ENCODE assay signal across 1 cellular context in the genomic region with DNA sequence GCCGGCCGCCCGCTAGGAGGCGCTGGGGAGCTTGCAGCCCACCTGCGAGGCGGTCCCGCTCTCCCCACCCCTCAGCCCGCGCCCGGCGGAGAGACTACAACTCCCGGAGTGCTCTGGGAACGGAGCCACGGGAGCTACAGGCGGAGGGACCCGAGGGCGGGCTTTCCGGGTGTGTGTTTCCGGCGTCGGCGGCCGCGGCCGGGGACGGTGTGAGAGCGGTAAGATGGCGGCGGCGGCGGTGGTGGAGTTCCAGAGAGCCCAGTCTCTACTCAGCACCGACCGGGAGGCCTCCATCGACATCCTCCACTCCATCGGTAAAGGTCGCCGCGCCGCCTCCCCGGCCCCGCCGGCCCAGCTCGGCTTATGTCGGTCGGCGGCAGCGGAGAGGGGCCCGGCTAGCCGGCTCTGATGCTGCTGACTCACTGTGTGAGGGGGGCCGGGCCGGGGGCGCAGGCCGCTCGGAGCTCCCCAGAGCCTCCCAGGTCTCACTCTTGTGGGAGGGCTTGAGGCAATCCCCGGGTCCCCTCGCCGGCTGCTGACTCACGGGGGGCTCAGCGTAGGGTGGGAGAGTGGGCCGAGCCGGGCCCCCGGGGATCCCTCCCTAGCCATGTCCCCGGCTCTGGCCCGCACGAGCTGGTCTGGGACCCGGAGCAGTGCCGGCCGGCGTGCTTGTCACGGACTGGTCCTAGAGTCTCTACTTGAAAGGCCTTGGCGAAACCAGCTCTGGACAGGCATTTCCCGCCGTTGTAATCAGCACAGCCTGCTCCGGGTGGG.
TF ChIP-seq lines count a peak whose summit lies in the region.

A gene (plus strand): TSS at position 210 of the 774 bp plus-strand sequence. CDS start 14 bp downstream, at position 224.

TF ChIP-seq in K562, 482 proteins besides CTCF, POLR2A, EP300 and RAD21 (continued from another document and continues in another):
- TF ChIP-seq CBX5 (IDR thresholded peaks at IDR 0.05; ENCODE audit: borderline replicate concordance, low read depth) (no peak), CCNT2 (IDR thresholded peaks at IDR 0.05; ENCODE audit: borderline replicate concordance, extremely low read depth, insufficient read length, low read depth, low read length) (peak; percentile 79), NR2C1 (IDR thresholded peaks at IDR 0.05) (peak; percentile 50), NR2C1 (tag; IDR thresholded peaks at IDR 0.05) (peak; percentile 78), NUFIP1 (IDR thresholded peaks at IDR 0.05; ENCODE audit: partially characterized antibody) (no peak), ZNF584 (CRISPR knock-in tag; IDR thresholded peaks at IDR 0.05; ENCODE audit: low read depth) (peak; percentile 29; the same call in 1 of the 2 replicates), GTF2F1 (IDR thresholded peaks at IDR 0.05; ENCODE audit: low read depth, low read length) (no peak), NCOA1 (IDR thresholded peaks at IDR 0.05; ENCODE audit: low read depth) (peak; percentile 91), MEF2A (IDR thresholded peaks at IDR 0.05; ENCODE audit: control insufficient read depth, low read depth, low read length) (no peak), ZFX (CRISPR knock-in tag; IDR thresholded peaks at IDR 0.05) (peak; percentile 81), ZNF707 (CRISPR knock-in tag; conservative IDR thresholded peaks at IDR 0.05) (no peak), SMARCA5 (IDR thresholded peaks at IDR 0.05) (no peak), GABPA (tag; conservative IDR thresholded peaks at IDR 0.05; ENCODE audit: low read depth) (peak; percentile 99), EZH2 (IDR thresholded peaks at IDR 0.05; ENCODE audit: borderline replicate concordance, low read depth, low read length) (no peak), ZNF699 (CRISPR knock-in tag; IDR thresholded peaks at IDR 0.05; ENCODE audit: insufficient replicate concordance) (no peak), ZNF174 (CRISPR knock-in tag; IDR thresholded peaks at IDR 0.05) (no peak), DIDO1 (tag; IDR thresholded peaks at IDR 0.05; ENCODE audit: low read depth) (no peak), NRF1 (conservative IDR thresholded peaks at IDR 0.05 in 1 of 2, IDR thresholded peaks at IDR 0.05 in 1 of 2) (no peak; a peak in 2 of 4 replicates), EGR1 (conservative IDR thresholded peaks at IDR 0.05) (peak; percentile 46), NFRKB (IDR thresholded peaks at IDR 0.05; ENCODE audit: low read depth) (peak; percentile 95), BDP1 (IDR thresholded peaks at IDR 0.05; ENCODE audit: insufficient read depth, insufficient read length) (no peak), HDGF (IDR thresholded peaks at IDR 0.05) (no peak), NCOA4 (IDR thresholded peaks at IDR 0.05; ENCODE audit: partially characterized antibody) (no peak), CBFA2T2 (conservative IDR thresholded peaks at IDR 0.05) (no peak), ZFP36 (IDR thresholded peaks at IDR 0.05; ENCODE audit: low read depth, low read length, partially characterized antibody) (no peak), SNIP1 (IDR thresholded peaks at IDR 0.05; ENCODE audit: low read depth) (no peak), LEF1 (IDR thresholded peaks at IDR 0.05) (no peak), JUND (IDR thresholded peaks at IDR 0.05; ENCODE audit: borderline replicate concordance, low read depth, low read length) (peak; percentile 66; the same call in 1 of the 2 replicates), JUND (tag; IDR thresholded peaks at IDR 0.05; ENCODE audit: borderline replicate concordance, low read depth, low read length) (no peak; the same call in 2 of the 3 replicates), SP2 (IDR thresholded peaks at IDR 0.05; ENCODE audit: extremely low read depth, low read depth, low read length, poor library complexity, severe bottlenecking) (peak; percentile 81), ERF (CRISPR knock-in tag; IDR thresholded peaks at IDR 0.05) (no peak), U2AF1 (optimal IDR thresholded peaks at IDR 0.05; ENCODE audit: low read depth, low read length) (peak; percentile 85), ZNF408 (CRISPR knock-in tag; IDR thresholded peaks at IDR 0.05; ENCODE audit: low read depth) (no peak), ZBED1 (IDR thresholded peaks at IDR 0.05) (no peak), ZNF444 (CRISPR knock-in tag; IDR thresholded peaks at IDR 0.05) (no peak), SNRNP70 (optimal IDR thresholded peaks at IDR 0.05; ENCODE audit: low read depth, low read length) (no peak), BRCA1 (IDR thresholded peaks at IDR 0.05) (no peak), BRCA1 (CRISPR knock-in tag; IDR thresholded peaks at IDR 0.05) (no peak), SOX6 (IDR thresholded peaks at IDR 0.05) (peak; percentile 51; the same call in 1 of the 2 replicates), CXXC5 (CRISPR knock-in tag; IDR thresholded peaks at IDR 0.05) (peak; percentile 83), LARP7 (IDR thresholded peaks at IDR 0.05) (no peak), PML (IDR thresholded peaks at IDR 0.05; ENCODE audit: low read length) (no peak; the same call in 1 of the 2 replicates), POLR3G (IDR thresholded peaks at IDR 0.05; ENCODE audit: extremely low read depth, insufficient read length, insufficient replicate concordance) (no peak), ZNF316 (IDR thresholded peaks at IDR 0.05) (peak; percentile 91), ZFPM2 (CRISPR knock-in tag; IDR thresholded peaks at IDR 0.05) (no peak), POLR2H (tag; IDR thresholded peaks at IDR 0.05; ENCODE audit: low read depth) (no peak; the same call in 1 of the 2 replicates)
- TF ChIP-seq, protein P1, sequence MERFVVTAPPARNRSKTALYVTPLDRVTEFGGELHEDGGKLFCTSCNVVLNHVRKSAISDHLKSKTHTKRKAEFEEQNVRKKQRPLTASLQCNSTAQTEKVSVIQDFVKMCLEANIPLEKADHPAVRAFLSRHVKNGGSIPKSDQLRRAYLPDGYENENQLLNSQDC (CRISPR knock-in tag; IDR thresholded peaks at IDR 0.05), result no peak
- TF ChIP-seq, protein P2, sequence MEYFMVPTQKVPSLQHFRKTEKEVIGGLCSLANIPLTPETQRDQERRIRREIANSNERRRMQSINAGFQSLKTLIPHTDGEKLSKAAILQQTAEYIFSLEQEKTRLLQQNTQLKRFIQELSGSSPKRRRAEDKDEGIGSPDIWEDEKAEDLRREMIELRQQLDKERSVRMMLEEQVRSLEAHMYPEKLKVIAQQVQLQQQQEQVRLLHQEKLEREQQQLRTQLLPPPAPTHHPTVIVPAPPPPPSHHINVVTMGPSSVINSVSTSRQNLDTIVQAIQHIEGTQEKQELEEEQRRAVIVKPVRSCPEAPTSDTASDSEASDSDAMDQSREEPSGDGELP (CRISPR knock-in tag; IDR thresholded peaks at IDR 0.05; ENCODE audit: borderline replicate concordance), result peak; percentile 93
- TF ChIP-seq, protein P3, sequence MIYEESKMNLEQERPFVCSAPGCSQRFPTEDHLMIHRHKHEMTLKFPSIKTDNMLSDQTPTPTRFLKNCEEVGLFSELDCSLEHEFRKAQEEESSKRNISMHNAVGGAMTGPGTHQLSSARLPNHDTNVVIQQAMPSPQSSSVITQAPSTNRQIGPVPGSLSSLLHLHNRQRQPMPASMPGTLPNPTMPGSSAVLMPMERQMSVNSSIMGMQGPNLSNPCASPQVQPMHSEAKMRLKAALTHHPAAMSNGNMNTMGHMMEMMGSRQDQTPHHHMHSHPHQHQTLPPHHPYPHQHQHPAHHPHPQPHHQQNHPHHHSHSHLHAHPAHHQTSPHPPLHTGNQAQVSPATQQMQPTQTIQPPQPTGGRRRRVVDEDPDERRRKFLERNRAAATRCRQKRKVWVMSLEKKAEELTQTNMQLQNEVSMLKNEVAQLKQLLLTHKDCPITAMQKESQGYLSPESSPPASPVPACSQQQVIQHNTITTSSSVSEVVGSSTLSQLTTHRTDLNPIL (CRISPR knock-in tag; IDR thresholded peaks at IDR 0.05), result no peak
- TF ChIP-seq, protein P4, sequence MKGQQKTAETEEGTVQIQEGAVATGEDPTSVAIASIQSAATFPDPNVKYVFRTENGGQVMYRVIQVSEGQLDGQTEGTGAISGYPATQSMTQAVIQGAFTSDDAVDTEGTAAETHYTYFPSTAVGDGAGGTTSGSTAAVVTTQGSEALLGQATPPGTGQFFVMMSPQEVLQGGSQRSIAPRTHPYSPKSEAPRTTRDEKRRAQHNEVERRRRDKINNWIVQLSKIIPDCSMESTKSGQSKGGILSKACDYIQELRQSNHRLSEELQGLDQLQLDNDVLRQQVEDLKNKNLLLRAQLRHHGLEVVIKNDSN (CRISPR knock-in tag; IDR thresholded peaks at IDR 0.05), result no peak; the same call in 1 of the 2 replicates
- TF ChIP-seq, protein P5, sequence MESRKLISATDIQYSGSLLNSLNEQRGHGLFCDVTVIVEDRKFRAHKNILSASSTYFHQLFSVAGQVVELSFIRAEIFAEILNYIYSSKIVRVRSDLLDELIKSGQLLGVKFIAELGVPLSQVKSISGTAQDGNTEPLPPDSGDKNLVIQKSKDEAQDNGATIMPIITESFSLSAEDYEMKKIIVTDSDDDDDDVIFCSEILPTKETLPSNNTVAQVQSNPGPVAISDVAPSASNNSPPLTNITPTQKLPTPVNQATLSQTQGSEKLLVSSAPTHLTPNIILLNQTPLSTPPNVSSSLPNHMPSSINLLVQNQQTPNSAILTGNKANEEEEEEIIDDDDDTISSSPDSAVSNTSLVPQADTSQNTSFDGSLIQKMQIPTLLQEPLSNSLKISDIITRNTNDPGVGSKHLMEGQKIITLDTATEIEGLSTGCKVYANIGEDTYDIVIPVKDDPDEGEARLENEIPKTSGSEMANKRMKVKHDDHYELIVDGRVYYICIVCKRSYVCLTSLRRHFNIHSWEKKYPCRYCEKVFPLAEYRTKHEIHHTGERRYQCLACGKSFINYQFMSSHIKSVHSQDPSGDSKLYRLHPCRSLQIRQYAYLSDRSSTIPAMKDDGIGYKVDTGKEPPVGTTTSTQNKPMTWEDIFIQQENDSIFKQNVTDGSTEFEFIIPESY (CRISPR knock-in tag; IDR thresholded peaks at IDR 0.05), result no peak
- TF ChIP-seq, protein P6, sequence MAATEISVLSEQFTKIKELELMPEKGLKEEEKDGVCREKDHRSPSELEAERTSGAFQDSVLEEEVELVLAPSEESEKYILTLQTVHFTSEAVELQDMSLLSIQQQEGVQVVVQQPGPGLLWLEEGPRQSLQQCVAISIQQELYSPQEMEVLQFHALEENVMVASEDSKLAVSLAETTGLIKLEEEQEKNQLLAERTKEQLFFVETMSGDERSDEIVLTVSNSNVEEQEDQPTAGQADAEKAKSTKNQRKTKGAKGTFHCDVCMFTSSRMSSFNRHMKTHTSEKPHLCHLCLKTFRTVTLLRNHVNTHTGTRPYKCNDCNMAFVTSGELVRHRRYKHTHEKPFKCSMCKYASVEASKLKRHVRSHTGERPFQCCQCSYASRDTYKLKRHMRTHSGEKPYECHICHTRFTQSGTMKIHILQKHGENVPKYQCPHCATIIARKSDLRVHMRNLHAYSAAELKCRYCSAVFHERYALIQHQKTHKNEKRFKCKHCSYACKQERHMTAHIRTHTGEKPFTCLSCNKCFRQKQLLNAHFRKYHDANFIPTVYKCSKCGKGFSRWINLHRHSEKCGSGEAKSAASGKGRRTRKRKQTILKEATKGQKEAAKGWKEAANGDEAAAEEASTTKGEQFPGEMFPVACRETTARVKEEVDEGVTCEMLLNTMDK (IDR thresholded peaks at IDR 0.05; ENCODE audit: borderline replicate concordance, insufficient read depth, low read depth, low read length, poor library complexity, severe bottlenecking), result peak; percentile 56
- TF ChIP-seq, protein P7, sequence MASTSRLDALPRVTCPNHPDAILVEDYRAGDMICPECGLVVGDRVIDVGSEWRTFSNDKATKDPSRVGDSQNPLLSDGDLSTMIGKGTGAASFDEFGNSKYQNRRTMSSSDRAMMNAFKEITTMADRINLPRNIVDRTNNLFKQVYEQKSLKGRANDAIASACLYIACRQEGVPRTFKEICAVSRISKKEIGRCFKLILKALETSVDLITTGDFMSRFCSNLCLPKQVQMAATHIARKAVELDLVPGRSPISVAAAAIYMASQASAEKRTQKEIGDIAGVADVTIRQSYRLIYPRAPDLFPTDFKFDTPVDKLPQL (IDR thresholded peaks at IDR 0.05; ENCODE audit: extremely low read depth, insufficient read length), result no peak
- TF ChIP-seq, protein P8, sequence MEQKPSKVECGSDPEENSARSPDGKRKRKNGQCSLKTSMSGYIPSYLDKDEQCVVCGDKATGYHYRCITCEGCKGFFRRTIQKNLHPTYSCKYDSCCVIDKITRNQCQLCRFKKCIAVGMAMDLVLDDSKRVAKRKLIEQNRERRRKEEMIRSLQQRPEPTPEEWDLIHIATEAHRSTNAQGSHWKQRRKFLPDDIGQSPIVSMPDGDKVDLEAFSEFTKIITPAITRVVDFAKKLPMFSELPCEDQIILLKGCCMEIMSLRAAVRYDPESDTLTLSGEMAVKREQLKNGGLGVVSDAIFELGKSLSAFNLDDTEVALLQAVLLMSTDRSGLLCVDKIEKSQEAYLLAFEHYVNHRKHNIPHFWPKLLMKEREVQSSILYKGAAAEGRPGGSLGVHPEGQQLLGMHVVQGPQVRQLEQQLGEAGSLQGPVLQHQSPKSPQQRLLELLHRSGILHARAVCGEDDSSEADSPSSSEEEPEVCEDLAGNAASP (IDR thresholded peaks at IDR 0.05), result no peak
- TF ChIP-seq, protein P9, sequence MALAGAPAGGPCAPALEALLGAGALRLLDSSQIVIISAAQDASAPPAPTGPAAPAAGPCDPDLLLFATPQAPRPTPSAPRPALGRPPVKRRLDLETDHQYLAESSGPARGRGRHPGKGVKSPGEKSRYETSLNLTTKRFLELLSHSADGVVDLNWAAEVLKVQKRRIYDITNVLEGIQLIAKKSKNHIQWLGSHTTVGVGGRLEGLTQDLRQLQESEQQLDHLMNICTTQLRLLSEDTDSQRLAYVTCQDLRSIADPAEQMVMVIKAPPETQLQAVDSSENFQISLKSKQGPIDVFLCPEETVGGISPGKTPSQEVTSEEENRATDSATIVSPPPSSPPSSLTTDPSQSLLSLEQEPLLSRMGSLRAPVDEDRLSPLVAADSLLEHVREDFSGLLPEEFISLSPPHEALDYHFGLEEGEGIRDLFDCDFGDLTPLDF (CRISPR knock-in tag; IDR thresholded peaks at IDR 0.05), result peak; percentile 37; the same call in 1 of the 2 replicates
- TF ChIP-seq, protein P10, sequence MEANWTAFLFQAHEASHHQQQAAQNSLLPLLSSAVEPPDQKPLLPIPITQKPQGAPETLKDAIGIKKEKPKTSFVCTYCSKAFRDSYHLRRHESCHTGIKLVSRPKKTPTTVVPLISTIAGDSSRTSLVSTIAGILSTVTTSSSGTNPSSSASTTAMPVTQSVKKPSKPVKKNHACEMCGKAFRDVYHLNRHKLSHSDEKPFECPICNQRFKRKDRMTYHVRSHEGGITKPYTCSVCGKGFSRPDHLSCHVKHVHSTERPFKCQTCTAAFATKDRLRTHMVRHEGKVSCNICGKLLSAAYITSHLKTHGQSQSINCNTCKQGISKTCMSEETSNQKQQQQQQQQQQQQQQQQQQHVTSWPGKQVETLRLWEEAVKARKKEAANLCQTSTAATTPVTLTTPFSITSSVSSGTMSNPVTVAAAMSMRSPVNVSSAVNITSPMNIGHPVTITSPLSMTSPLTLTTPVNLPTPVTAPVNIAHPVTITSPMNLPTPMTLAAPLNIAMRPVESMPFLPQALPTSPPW (CRISPR knock-in tag; IDR thresholded peaks at IDR 0.05), result peak; percentile 94
- TF ChIP-seq, protein P11, sequence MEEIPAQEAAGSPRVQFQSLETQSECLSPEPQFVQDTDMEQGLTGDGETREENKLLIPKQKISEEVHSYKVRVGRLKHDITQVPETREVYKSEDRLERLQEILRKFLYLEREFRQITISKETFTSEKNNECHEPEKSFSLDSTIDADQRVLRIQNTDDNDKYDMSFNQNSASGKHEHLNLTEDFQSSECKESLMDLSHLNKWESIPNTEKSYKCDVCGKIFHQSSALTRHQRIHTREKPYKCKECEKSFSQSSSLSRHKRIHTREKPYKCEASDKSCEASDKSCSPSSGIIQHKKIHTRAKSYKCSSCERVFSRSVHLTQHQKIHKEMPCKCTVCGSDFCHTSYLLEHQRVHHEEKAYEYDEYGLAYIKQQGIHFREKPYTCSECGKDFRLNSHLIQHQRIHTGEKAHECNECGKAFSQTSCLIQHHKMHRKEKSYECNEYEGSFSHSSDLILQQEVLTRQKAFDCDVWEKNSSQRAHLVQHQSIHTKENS (CRISPR knock-in tag; IDR thresholded peaks at IDR 0.05), result no peak
